ENCODE assay signal across 9 cellular contexts in the genomic region with DNA sequence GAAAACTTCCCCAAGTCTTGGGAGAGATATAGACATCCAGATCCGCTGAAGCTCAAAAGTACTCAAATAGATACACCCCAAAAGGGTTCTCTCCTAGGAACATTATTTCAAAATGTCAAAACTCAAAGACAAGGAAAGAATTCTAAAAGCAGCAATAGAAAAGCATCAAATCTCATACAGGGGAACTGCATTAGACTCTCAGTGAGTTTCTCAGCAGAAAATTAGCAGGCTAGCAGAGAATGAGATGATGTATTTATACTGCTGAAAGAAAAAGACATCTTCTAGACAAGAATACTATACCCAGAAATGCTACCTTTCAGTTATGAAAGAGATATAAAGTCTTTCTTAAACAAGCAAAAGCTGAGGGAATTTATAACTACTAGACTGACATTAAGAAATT.
"Had no signal": no experiment of that assay in that cellular context is flagged by ENCODE, and none has a peak within 500 bp of the region (broad histone marks: within the 10 kb centered on the region; RNA-seq: fewer than 3 reads in every experiment).

No MANE protein-coding gene starts in this region.

- H3K4me1 ChIP-seq: HAP-1 had no signal

- H3K27ac ChIP-seq: GM23248 had no signal

- H3K9me3 ChIP-seq: HAP-1 had no signal

- H3K4me2 ChIP-seq: GM23338 had no signal

- H3K4me3 ChIP-seq: GM23248, GM23338, HAP-1 had no signal

- H3K36me3 ChIP-seq: HAP-1 had no signal

- DNase-seq: GM23248, GOT3, H7, H9, HCEC 1CT, HFFc6 had no signal

- ATAC-seq: GM23338, HCT116 had no signal

- H3K9ac ChIP-seq: GM23248 had no signal
